Comparison of ENCODE assay signal across 10 cellular contexts in the genomic region with DNA sequence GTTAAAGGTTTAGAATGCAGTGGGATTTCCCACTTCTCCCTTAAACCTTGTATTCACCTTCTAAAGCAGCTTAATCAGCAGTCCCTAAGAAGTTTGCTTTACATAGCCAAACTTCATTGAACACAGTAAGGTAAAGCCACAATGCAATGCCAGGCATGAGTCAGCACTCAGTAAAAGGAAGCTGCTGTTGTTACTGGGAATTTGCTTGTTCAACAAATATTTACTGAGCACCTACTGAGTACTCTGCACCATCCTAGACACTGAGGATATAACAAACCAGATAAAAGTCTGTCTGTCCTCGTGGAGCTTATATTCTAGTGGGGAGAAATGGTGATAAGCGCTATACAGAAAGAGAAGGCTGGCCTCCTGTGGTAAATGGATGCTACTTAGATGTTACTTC.
DNase-seq lines count a peak whose midpoint lies in the region; ATAC-seq and TF ChIP-seq lines count a peak whose summit lies in the region.
"Had no signal": no experiment of that assay in that cellular context is flagged by ENCODE, and none has a peak within 500 bp of the region (broad histone marks: within the 10 kb centered on the region; RNA-seq: fewer than 3 reads in every experiment).

No MANE protein-coding gene starts in this region.

- no peaks in the 10 kb centered on the region for H3K4me1 Mint-ChIP-seq in activated T-cell treated with anti-CD3 and anti-CD28 coated beads, Interleukin-2, amount 50 U/mL, for 4 hours (ENCODE audit: low read depth)
- H3K4me1 Mint-ChIP-seq: natural killer cell had no signal

- no peak overlapping the region for H3K4me3 Mint-ChIP-seq in activated T-cell treated with anti-CD3 and anti-CD28 coated beads, Interleukin-2, amount 50 U/mL, for 4 hours
- H3K4me3 Mint-ChIP-seq: activated CD8-positive, alpha-beta T cell treated with anti-CD3 and anti-CD28 coated beads for 36 hours; natural killer cell had no signal

- DNase-seq in EH (ENCODE audit: low read depth) (peak; percentile 42), HT1080 (ENCODE audit: low read depth) (peak; percentile 68), astrocyte of the spinal cord (ENCODE audit: low read depth, low spot score) (peak; percentile 60), lung microvascular endothelial cell (ENCODE audit: low read depth in 2 of 2) (peak; percentile 57 to 59), activated gamma-delta T cell treated with Interleukin-2 at 50 U/mL for 16 hours (no peak)
- DNase-seq in activated effector memory CD4-positive, alpha-beta T cell treated with Interleukin-2 at 50 U/mL for 16 hours: no peak
- no peak for DNase-seq in activated T-cell treated with anti-CD3 and anti-CD28 coated beads, Interleukin-2, amount 50 U/mL, for 4 hours
- DNase-seq: activated CD8-positive, alpha-beta T cell treated with anti-CD3 and anti-CD28 coated beads for 36 hours; natural killer cell had no signal

- H3K36me3 Mint-ChIP-seq in activated T-cell treated with anti-CD3 and anti-CD28 coated beads, Interleukin-2, amount 50 U/mL, for 4 hours (ENCODE audit: insufficient read depth): peaks cover 10% of the 10 kb centered on the region
- H3K36me3 Mint-ChIP-seq: natural killer cell had no signal

- in situ Hi-C loops in astrocyte of the spinal cord (cut with HindIII; ENCODE audit: low sequenced_read_pairs): no loop called here

- no peak for TF ChIP-seq CTCF in astrocyte of the spinal cord (IDR thresholded peaks at IDR 0.05; ENCODE audit: low read depth, low read length)

- no peaks in the 10 kb centered on the region for H3K9me3 Mint-ChIP-seq in activated T-cell treated with anti-CD3 and anti-CD28 coated beads, Interleukin-2, amount 50 U/mL, for 4 hours
- H3K9me3 Mint-ChIP-seq: activated CD8-positive, alpha-beta T cell treated with anti-CD3 and anti-CD28 coated beads for 36 hours; natural killer cell had no signal

- no peak overlapping the region for H3K4me3 ChIP-seq in astrocyte of the spinal cord (ENCODE audit: low read depth, low read length)

- no peak for ATAC-seq in HG02840 (IDR thresholded peaks at IDR 0.05; ENCODE audit: low FRiP score, unreplicated experiment)
- ATAC-seq in activated T-cell treated with anti-CD3 and anti-CD28 coated beads, Interleukin-2, amount 50 U/mL, for 4 hours: no peak
- ATAC-seq: activated CD8-positive, alpha-beta T cell treated with anti-CD3 and anti-CD28 coated beads for 36 hours had no signal

- H3K27me3 Mint-ChIP-seq in activated T-cell treated with anti-CD3 and anti-CD28 coated beads, Interleukin-2, amount 50 U/mL, for 4 hours (ENCODE audit: low read depth): no peaks in the 10 kb centered on the region
- H3K27me3 Mint-ChIP-seq: activated CD8-positive, alpha-beta T cell treated with anti-CD3 and anti-CD28 coated beads for 36 hours had no signal

Comparison
In these comparisons a context has a peak if more than half of its experiments do, and no peak if none do; other contexts are left out.
1. DNase-seq: peak in EH (single experiment), HT1080 (single experiment), astrocyte of the spinal cord (single experiment) and lung microvascular endothelial cell (2 of 2); none in activated gamma-delta T cell treated with Interleukin-2 at 50 U/mL for 16 hours (single experiment), activated effector memory CD4-positive, alpha-beta T cell treated with Interleukin-2 at 50 U/mL for 16 hours (single experiment) and activated T-cell treated with anti-CD3 and anti-CD28 coated beads, Interleukin-2, amount 50 U/mL, for 4 hours (single experiment).